Comparison of ENCODE assay signal across 8 cellular contexts in the genomic region with DNA sequence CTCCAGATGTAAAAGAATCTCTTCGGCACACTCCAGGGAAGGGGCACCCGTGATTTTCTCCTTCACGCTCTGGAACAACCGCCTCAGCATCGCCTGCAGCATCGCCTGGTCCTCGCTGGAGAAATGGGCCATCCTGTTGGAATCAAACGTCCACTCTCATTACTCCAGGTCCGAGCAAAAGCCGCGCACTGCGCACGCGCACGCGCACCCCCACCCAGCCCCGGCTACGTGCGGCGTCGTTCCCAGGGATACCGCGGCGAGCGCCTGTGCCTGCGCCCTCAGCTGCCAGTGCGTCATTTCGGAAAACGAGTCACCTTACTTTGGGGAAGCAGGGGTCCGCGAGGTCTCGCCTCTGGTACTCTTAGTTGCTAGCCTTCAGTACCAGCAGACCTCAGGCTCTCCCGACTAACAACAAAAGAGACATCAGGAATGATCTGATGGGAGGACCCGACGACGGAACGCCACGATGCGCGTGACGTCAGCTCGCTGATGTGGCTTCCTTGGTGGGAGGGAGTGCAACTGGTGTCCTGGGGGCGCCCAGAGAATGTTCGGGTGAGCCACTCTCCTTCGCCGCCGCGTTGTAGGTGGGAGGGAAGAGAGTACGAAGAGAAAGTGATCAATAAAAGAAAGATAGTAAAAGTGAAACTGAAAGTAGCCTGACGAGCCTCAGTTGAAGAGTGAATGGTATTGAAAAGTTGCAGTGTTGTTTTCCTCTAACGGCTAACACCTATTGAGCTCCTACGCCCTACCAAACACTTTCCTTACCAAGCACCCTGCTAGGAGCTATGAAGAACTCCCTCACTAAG. TPM values are rescaled to one million over a fixed set of nuclear protein-coding genes. Genes with fewer than 3 reads are reported as not detected.
A peak's percentile ranks its signal among the peaks of the same experiment; 100 is the strongest.
DNase-seq lines count a peak whose midpoint lies in the region; ATAC-seq, FAIRE-seq and TF ChIP-seq lines count a peak whose summit lies in the region.

A gene with protein sequence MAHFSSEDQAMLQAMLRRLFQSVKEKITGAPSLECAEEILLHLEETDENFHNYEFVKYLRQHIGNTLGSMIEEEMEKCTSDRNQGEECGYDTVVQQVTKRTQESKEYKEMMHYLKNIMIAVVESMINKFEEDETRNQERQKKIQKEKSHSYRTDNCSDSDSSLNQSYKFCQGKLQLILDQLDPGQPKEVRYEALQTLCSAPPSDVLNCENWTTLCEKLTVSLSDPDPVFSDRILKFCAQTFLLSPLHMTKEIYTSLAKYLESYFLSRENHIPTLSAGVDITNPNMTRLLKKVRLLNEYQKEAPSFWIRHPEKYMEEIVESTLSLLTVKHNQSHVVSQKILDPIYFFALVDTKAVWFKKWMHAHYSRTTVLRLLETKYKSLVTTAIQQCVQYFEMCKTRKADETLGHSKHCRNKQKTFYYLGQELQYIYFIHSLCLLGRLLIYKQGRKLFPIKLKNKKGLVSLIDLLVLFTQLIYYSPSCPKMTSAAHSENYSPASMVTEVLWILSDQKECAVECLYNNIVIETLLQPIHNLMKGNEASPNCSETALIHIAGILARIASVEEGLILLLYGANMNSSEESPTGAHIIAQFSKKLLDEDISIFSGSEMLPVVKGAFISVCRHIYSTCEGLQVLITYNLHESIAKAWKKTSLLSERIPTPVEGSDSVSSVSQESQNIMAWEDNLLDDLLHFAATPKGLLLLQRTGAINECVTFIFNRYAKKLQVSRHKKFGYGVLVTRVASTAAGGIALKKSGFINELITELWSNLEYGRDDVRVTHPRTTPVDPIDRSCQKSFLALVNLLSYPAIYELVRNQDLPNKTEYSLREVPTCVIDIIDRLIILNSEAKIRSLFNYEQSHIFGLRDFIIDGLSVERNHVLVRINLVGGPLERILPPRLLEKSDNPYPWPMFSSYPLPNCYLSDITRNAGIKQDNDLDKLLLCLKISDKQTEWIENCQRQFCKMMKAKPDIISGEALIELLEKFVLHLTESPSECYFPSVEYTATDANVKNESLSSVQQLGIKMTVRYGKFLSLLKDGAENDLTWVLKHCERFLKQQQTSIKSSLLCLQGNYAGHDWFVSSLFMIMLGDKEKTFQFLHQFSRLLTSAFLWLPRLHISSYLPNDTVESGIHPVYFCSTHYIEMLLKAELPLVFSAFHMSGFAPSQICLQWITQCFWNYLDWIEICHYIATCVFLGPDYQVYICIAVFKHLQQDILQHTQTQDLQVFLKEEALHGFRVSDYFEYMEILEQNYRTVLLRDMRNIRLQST (minus strand): TSS at position 182 of the 806 bp plus-strand sequence. CDS start 50 bp downstream, at position 132.

- peak; percentile 94 for ATAC-seq in GM21381 (IDR thresholded peaks at IDR 0.05; ENCODE audit: unreplicated experiment)
- ATAC-seq in activated CD8-positive, alpha-beta memory T cell treated with anti-CD3 and anti-CD28 coated beads, Interleukin-2, amount 10 ng/mL, durations not matched to agents 7 days and 5 days, result peak; percentile 93

- H3K9ac ChIP-seq in endocrine pancreas (ENCODE audit: control insufficient read depth, insufficient read depth, low read length) (peak within 1 kb of the TSS; percentile 42), mesenchymal stem cell (ENCODE audit: low read length) (peak within 1 kb of the TSS; percentile 100)

- POLR2A ChIA-PET in Caco-2 (lab: Charles Lee), result interaction anchor here (0.7 kb wide), 1 partner anchor 59 kb away, joined by 3 read pairs; no protein-coding TSS in a partner anchor

- H3K4me1 ChIP-seq in Caco-2 (peaks cover 9% of the 10 kb centered on the region; the same call in 1 of the 2 replicates), endocrine pancreas (ENCODE audit: control insufficient read depth, insufficient read depth, low read length) (peaks cover 8% of the 10 kb centered on the region), mesenchymal stem cell (ENCODE audit: control insufficient read depth, insufficient read depth, low read depth, low read length) (no peaks in the 10 kb centered on the region)

- peak within 1 kb of the TSS; percentile 48 for H2BK5ac ChIP-seq in mesenchymal stem cell (ENCODE audit: low read depth, low read length, poor library complexity, severe bottlenecking)

- peak within 1 kb of the TSS in 1 of 2 experiments; percentile 46 for H3K23ac ChIP-seq in mesenchymal stem cell (ENCODE audit: low read length in 2 of 2)

- H3K9me3 ChIP-seq in Caco-2 (no peaks in the 10 kb centered on the region), endocrine pancreas (ENCODE audit: control insufficient read depth, low read length) (no peaks in the 10 kb centered on the region), mesenchymal stem cell (ENCODE audit: control insufficient read depth, low read length) (no peaks in the 10 kb centered on the region)

- no peaks in the 10 kb centered on the region for H3K9me3 Mint-ChIP-seq in Caco-2 (ENCODE audit: unreplicated experiment)
- no peaks in the 10 kb centered on the region for H3K9me3 Mint-ChIP-seq in activated CD8-positive, alpha-beta memory T cell treated with anti-CD3 and anti-CD28 coated beads, Interleukin-2, amount 10 ng/mL, durations not matched to agents 7 days and 5 days (ENCODE audit: low read depth)

- H3K36me3 ChIP-seq in Caco-2 (ENCODE audit: control insufficient read depth, insufficient read depth, low read length), result no peaks in the 10 kb centered on the region
- H3K36me3 ChIP-seq in endocrine pancreas (ENCODE audit: control insufficient read depth, insufficient read depth, low read length), result no peaks in the 10 kb centered on the region
- no peaks in the 10 kb centered on the region for H3K36me3 ChIP-seq in mesenchymal stem cell (ENCODE audit: control insufficient read depth in 1 of 2, insufficient read depth in 2 of 2, low read depth in 1 of 2, low read length in 2 of 2)

- peak within 1 kb of the TSS; percentile 32 to 95 for H3K4ac ChIP-seq in mesenchymal stem cell (ENCODE audit: low read depth in 1 of 2, low read length in 2 of 2)

- intact Hi-C loops in Caco-2 (cut with micrococcal nuclease; ENCODE audit: unreplicated experiment), result loop anchor here (10.0 kb wide), 1 partner anchor 850 kb away; no protein-coding TSS in a partner anchor

- peak within 1 kb of the TSS; percentile 48 for H3K4me3 ChIP-seq in Caco-2 (ENCODE audit: low read depth, low read length)
- H3K4me3 ChIP-seq in endocrine pancreas (ENCODE audit: control insufficient read depth, insufficient read depth, low read length), result peak within 1 kb of the TSS; percentile 96
- H3K4me3 ChIP-seq in mesenchymal stem cell (ENCODE audit: insufficient read depth in 1 of 2, low read depth in 1 of 2, low read length in 2 of 2), result peak within 1 kb of the TSS; percentile 73 to 96

- no peaks in the 10 kb centered on the region for H3K27me3 Mint-ChIP-seq in Caco-2 (ENCODE audit: insufficient read depth, unreplicated experiment)
- no peaks in the 10 kb centered on the region for H3K27me3 Mint-ChIP-seq in activated CD8-positive, alpha-beta memory T cell treated with anti-CD3 and anti-CD28 coated beads, Interleukin-2, amount 10 ng/mL, durations not matched to agents 7 days and 5 days

- H3K4me2 ChIP-seq in mesenchymal stem cell (ENCODE audit: low read length, poor library complexity, severe bottlenecking), result peak within 1 kb of the TSS; percentile 98

- TF ChIP-seq CTCF in Caco-2 (IDR thresholded peaks at IDR 0.05; ENCODE audit: insufficient read depth in 1 of 2, low read depth in 1 of 2, low read length in 1 of 2, severe bottlenecking in 1 of 2, unreplicated experiment in 1 of 2), result no peak

- H3K36me3 Mint-ChIP-seq in Caco-2 (ENCODE audit: insufficient read depth, unreplicated experiment), result peaks cover 6% of the 10 kb centered on the region
- no peaks in the 10 kb centered on the region for H3K36me3 Mint-ChIP-seq in activated CD8-positive, alpha-beta memory T cell treated with anti-CD3 and anti-CD28 coated beads, Interleukin-2, amount 10 ng/mL, durations not matched to agents 7 days and 5 days

- peaks cover 10% of the 10 kb centered on the region for H3K79me1 ChIP-seq in mesenchymal stem cell (replicated peaks; ENCODE audit: low read length, poor library complexity, severe bottlenecking)

- H2AFZ ChIP-seq in mesenchymal stem cell (ENCODE audit: low read depth, low read length), result peak within 1 kb of the TSS; percentile 81

- peak within 1 kb of the TSS; percentile 95 for H3K27ac ChIP-seq in mesenchymal stem cell (ENCODE audit: low read length, poor library complexity, severe bottlenecking)

- H4K8ac ChIP-seq in mesenchymal stem cell (ENCODE audit: low read length), result peak within 1 kb of the TSS; percentile 99

- no peak within 1 kb of the TSS for H2AK5ac ChIP-seq in mesenchymal stem cell (ENCODE audit: low read length, severe bottlenecking)

- DNase-seq in Caco-2, result peak; percentile 89 to 94
- peak; percentile 96 for DNase-seq in HTR-8/SVneo (ENCODE audit: insufficient read length, low spot score)
- DNase-seq in NOMO-1 treated with DMSO at 0.1 percent for 48 hours (lab: John Stamatoyannopoulos, UW; ENCODE audit: unreplicated experiment), result peak; percentile 72
- peak; percentile 94 for DNase-seq in activated CD8-positive, alpha-beta memory T cell treated with anti-CD3 and anti-CD28 coated beads, Interleukin-2, amount 10 ng/mL, durations not matched to agents 7 days and 5 days
- DNase-seq in mesenchymal stem cell, result peak; percentile 93
- peak; percentile 70 for DNase-seq in stimulated activated CD8-positive, alpha-beta memory T cell treated with anti-CD3 and anti-CD28 coated beads, Interleukin-12 subunit alpha, Interleukin-12 subunit beta, amount 100 ng/mL, for 24 hours (ENCODE audit: extremely low read depth)

- peak within 1 kb of the TSS; percentile 81 for H3K4me3 Mint-ChIP-seq in Caco-2 (ENCODE audit: unreplicated experiment)
- peak within 1 kb of the TSS; percentile 96 for H3K4me3 Mint-ChIP-seq in activated CD8-positive, alpha-beta memory T cell treated with anti-CD3 and anti-CD28 coated beads, Interleukin-2, amount 10 ng/mL, durations not matched to agents 7 days and 5 days

- under 1% methylated on average over 49 of the region's 52 CpGs for WGBS in mesenchymal stem cell

- H2BK120ac ChIP-seq in mesenchymal stem cell (ENCODE audit: low read depth, low read length), result peak within 1 kb of the TSS; percentile 75

- H3K27me3 ChIP-seq in Caco-2 (replicated peaks; ENCODE audit: control insufficient read depth, insufficient read depth, low read length), result no peaks in the 10 kb centered on the region
- H3K27me3 ChIP-seq in endocrine pancreas (ENCODE audit: control insufficient read depth, insufficient read depth, low read length), result no peaks in the 10 kb centered on the region
- H3K27me3 ChIP-seq in mesenchymal stem cell (ENCODE audit: control insufficient read depth in 1 of 2, insufficient read depth in 1 of 2, low read length in 2 of 2), result no peaks in the 10 kb centered on the region

- H3K4me1 Mint-ChIP-seq in Caco-2 (ENCODE audit: low read depth, unreplicated experiment), result no peaks in the 10 kb centered on the region
- H3K4me1 Mint-ChIP-seq in activated CD8-positive, alpha-beta memory T cell treated with anti-CD3 and anti-CD28 coated beads, Interleukin-2, amount 10 ng/mL, durations not matched to agents 7 days and 5 days, result peaks cover 39% of the 10 kb centered on the region

- peak within 1 kb of the TSS; percentile 73 to 85 for H3K18ac ChIP-seq in mesenchymal stem cell (ENCODE audit: low read depth in 1 of 2, low read length in 2 of 2)

- peak within 1 kb of the TSS in 1 of 2 experiments; percentile 4 for H3K14ac ChIP-seq in mesenchymal stem cell (ENCODE audit: low read length in 2 of 2)

- CTCF ChIA-PET in Caco-2 (lab: Charles Lee), result no interaction called here
- CTCF ChIA-PET in activated CD8-positive, alpha-beta memory T cell treated with anti-CD3 and anti-CD28 coated beads, Interleukin-2, amount 10 ng/mL, durations not matched to agents 7 days and 5 days (lab: Charles Lee), result interaction anchor here (1.9 kb wide), 1 partner anchor 28 kb away, joined by 5 read pairs; no protein-coding TSS in a partner anchor

- no peak within 1 kb of the TSS for H2BK15ac ChIP-seq in mesenchymal stem cell (ENCODE audit: low read depth, poor library complexity, severe bottlenecking)

- peak; percentile 82 for FAIRE-seq in HTR-8/SVneo (lab: Jason Lieb, UNC)

- peak within 1 kb of the TSS; percentile 87 for H3K27ac Mint-ChIP-seq in Caco-2 (ENCODE audit: unreplicated experiment)
- peak within 1 kb of the TSS; percentile 99 for H3K27ac Mint-ChIP-seq in activated CD8-positive, alpha-beta memory T cell treated with anti-CD3 and anti-CD28 coated beads, Interleukin-2, amount 10 ng/mL, durations not matched to agents 7 days and 5 days

- H4K91ac ChIP-seq in mesenchymal stem cell (ENCODE audit: low read length), result peak within 1 kb of the TSS; percentile 98

- peak within 1 kb of the TSS; percentile 8 to 59 for H2BK12ac ChIP-seq in mesenchymal stem cell (ENCODE audit: low read length in 2 of 2)

- BruUV-seq in Caco-2 (replicated peaks; lab: Mats Ljungman, UMichigan), result TSS peak; percentile 92

RNA-seq across cellular contexts. Expression of the gene that starts here (rescaled TPM):
- total RNA-seq in Caco-2 (2022), result 3.4 and 5.6 TPM in 2 replicates
- 10 to 100 TPM in 1 of 2 experiments, 1 to 10 TPM in 1; 7.3 to 12.7 TPM for total RNA-seq in activated CD8-positive, alpha-beta memory T cell treated with anti-CD3 and anti-CD28 coated beads, Interleukin-2, amount 10 ng/mL, durations not matched to agents 7 days and 5 days
- 2.8 TPM for polyA plus RNA-seq in mesenchymal stem cell (2013, experiment 1 of 2)
- polyA plus RNA-seq in mesenchymal stem cell (2013, experiment 2 of 2), result 2.9 TPM

Comparison
In these comparisons a context has a peak if more than half of its experiments do, and no peak if none do; other contexts are left out.
1. Peak in every context shown above with its lines: DNase-seq, ATAC-seq, H3K4me3 ChIP-seq and H3K27ac ChIP-seq.